8 cellular contexts compared by ENCODE assay signal in genomic region chr6:75204959-75205775, GRCh38. TPM values are rescaled to one million over a fixed set of nuclear protein-coding genes. Genes with fewer than 3 reads are reported as not detected.
DNase-seq lines count a peak whose midpoint lies in the region; ATAC-seq and TF ChIP-seq lines count a peak whose summit lies in the region.

No MANE protein-coding gene starts in this region.

- peak in 1 of 3 donors; percentile 24 for DNase-seq in CD4-positive, CD25-positive, alpha-beta regulatory T cell
- DNase-seq in astrocyte of the cerebellum (ENCODE audit: low read depth) = no peak
- peak; percentile 87 for DNase-seq in iris pigment epithelial cell (ENCODE audit: low read depth)
- no peak for DNase-seq in G401 (ENCODE audit: low spot score)

- H3K9ac ChIP-seq in KMS-11 = no peak overlapping the region

- no peak overlapping the region for H3K4me3 ChIP-seq in CD4-positive, CD25-positive, alpha-beta regulatory T cell (ENCODE audit: low read depth, low read length)
- H3K4me3 ChIP-seq in KMS-11 (IDR thresholded peaks at IDR 0.05; ENCODE audit: insufficient read depth, low read depth, low read length) (no peak overlapping the region), astrocyte of the cerebellum (ENCODE audit: low read depth, low read length) (peak overlapping the region; percentile 90)

- in situ Hi-C loops in astrocyte of the cerebellum (cut with HindIII; ENCODE audit: low sequenced_read_pairs) (loop anchor here (25.0 kb wide), 3 partner anchors 793 to 1243 kb away; no protein-coding TSS in a partner anchor), G401 (cut with HindIII; ENCODE audit: low sequenced_read_pairs) (no loop called here)

- H3K4me2 ChIP-seq in KMS-11 = peak overlapping the region; percentile 48

- no peaks in the 10 kb centered on the region for H3K79me2 ChIP-seq in KMS-11 (ENCODE audit: insufficient read depth, low read depth)

- H3K36me3 ChIP-seq in CD4-positive, CD25-positive, alpha-beta regulatory T cell (ENCODE audit: control insufficient read depth, insufficient read depth, low read length) = no peaks in the 10 kb centered on the region
- H3K36me3 ChIP-seq in KMS-11 (ENCODE audit: insufficient read depth) = no peaks in the 10 kb centered on the region

- peaks cover 29% of the 10 kb centered on the region for H3K27me3 ChIP-seq in CD4-positive, CD25-positive, alpha-beta regulatory T cell (ENCODE audit: control insufficient read depth, insufficient read depth, low read length)
- no peaks in the 10 kb centered on the region for H3K27me3 ChIP-seq in KMS-11 (ENCODE audit: insufficient read depth, low read depth)

- peak overlapping the region; percentile 44 for H2AFZ ChIP-seq in KMS-11 (ENCODE audit: low read depth)

- H4K20me1 ChIP-seq in KMS-11 (ENCODE audit: insufficient read depth) = no peaks in the 10 kb centered on the region

- H3K4me1 ChIP-seq in CD4-positive, CD25-positive, alpha-beta regulatory T cell (ENCODE audit: control insufficient read depth, insufficient read depth, low read length, poor library complexity, severe bottlenecking) = peaks cover 46% of the 10 kb centered on the region
- H3K4me1 ChIP-seq in KMS-11 (ENCODE audit: low read depth, poor library complexity, severe bottlenecking) = no peaks in the 10 kb centered on the region

- peaks cover 92% of the 10 kb centered on the region for H3K27me3 Mint-ChIP-seq in CD4-positive, CD25-positive, alpha-beta regulatory T cell
- H3K27me3 Mint-ChIP-seq in stimulated activated memory B cell treated with anti-CD40 and anti-IgM and Interleukin-4, amounts not matched to agents 10 μg/mL and 1 μg/mL and 100 μg/mL, for 72 hours = peaks cover 79% of the 10 kb centered on the region

- peak overlapping the region; percentile 33 to 83 (median 74) for H3K4me3 Mint-ChIP-seq in CD4-positive, CD25-positive, alpha-beta regulatory T cell
- peak overlapping the region; percentile 62 for H3K4me3 Mint-ChIP-seq in stimulated activated memory B cell treated with anti-CD40 and anti-IgM and Interleukin-4, amounts not matched to agents 10 μg/mL and 1 μg/mL and 100 μg/mL, for 72 hours

- no peaks in the 10 kb centered on the region for H3K9me3 ChIP-seq in CD4-positive, CD25-positive, alpha-beta regulatory T cell (ENCODE audit: control insufficient read depth in 2 of 2, low read length in 2 of 2)

- ATAC-seq in CD4-positive, CD25-positive, alpha-beta regulatory T cell (ENCODE audit: low read depth in 2 of 2) = no peak
- no peak for ATAC-seq in stimulated activated memory B cell treated with anti-CD40 and anti-IgM and Interleukin-4, amounts not matched to agents 10 μg/mL and 1 μg/mL and 100 μg/mL, for 72 hours
- no peak for ATAC-seq in GM18519 (IDR thresholded peaks at IDR 0.05; ENCODE audit: low FRiP score, unreplicated experiment)
- ATAC-seq in HG03159 (IDR thresholded peaks at IDR 0.05; ENCODE audit: unreplicated experiment) = no peak

- no peak overlapping the region for H3K27ac Mint-ChIP-seq in CD4-positive, CD25-positive, alpha-beta regulatory T cell
- H3K27ac Mint-ChIP-seq in stimulated activated memory B cell treated with anti-CD40 and anti-IgM and Interleukin-4, amounts not matched to agents 10 μg/mL and 1 μg/mL and 100 μg/mL, for 72 hours = no peak overlapping the region

- peaks cover 0 to 2% (median 0%) of the 10 kb centered on the region in 7 donors for H3K9me3 Mint-ChIP-seq in CD4-positive, CD25-positive, alpha-beta regulatory T cell
- H3K9me3 Mint-ChIP-seq in stimulated activated memory B cell treated with anti-CD40 and anti-IgM and Interleukin-4, amounts not matched to agents 10 μg/mL and 1 μg/mL and 100 μg/mL, for 72 hours = no peaks in the 10 kb centered on the region

- H3K27ac ChIP-seq in CD4-positive, CD25-positive, alpha-beta regulatory T cell (ENCODE audit: insufficient read depth, low read length, poor library complexity, severe bottlenecking) = no peak overlapping the region
- H3K27ac ChIP-seq in KMS-11 = no peak overlapping the region

- no peaks in the 10 kb centered on the region for H3K36me3 Mint-ChIP-seq in CD4-positive, CD25-positive, alpha-beta regulatory T cell
- H3K36me3 Mint-ChIP-seq in stimulated activated memory B cell treated with anti-CD40 and anti-IgM and Interleukin-4, amounts not matched to agents 10 μg/mL and 1 μg/mL and 100 μg/mL, for 72 hours = no peaks in the 10 kb centered on the region

- H3K4me1 Mint-ChIP-seq in CD4-positive, CD25-positive, alpha-beta regulatory T cell = peaks cover 6 to 64% (median 36%) of the 10 kb centered on the region in 4 donors
- H3K4me1 Mint-ChIP-seq in stimulated activated memory B cell treated with anti-CD40 and anti-IgM and Interleukin-4, amounts not matched to agents 10 μg/mL and 1 μg/mL and 100 μg/mL, for 72 hours = peaks cover 65% of the 10 kb centered on the region

- TF ChIP-seq CTCF in KMS-11 (conservative IDR thresholded peaks at IDR 0.05; ENCODE audit: low read depth, low read length) (no peak), astrocyte of the cerebellum (IDR thresholded peaks at IDR 0.05; ENCODE audit: low read depth, low read length, missing control alignments) (no peak)

RNA-seq across cellular contexts. Expression of gene COL12A1, which starts 0.7 kb away (rescaled TPM):
- 0.37 TPM for total RNA-seq in CD4-positive, CD25-positive, alpha-beta regulatory T cell
- polyA plus RNA-seq in CD4-positive, CD25-positive, alpha-beta regulatory T cell = not detected
- total RNA-seq in G401 (2014; rRNA removed; shearing (Covaris generic)) = not detected in 2 replicates

RNA-seq across cellular contexts. Expression of gene COX7A2, which starts 38.4 kb away (rescaled TPM):
- 216 TPM for total RNA-seq in CD4-positive, CD25-positive, alpha-beta regulatory T cell
- 1,000 to 10,000 TPM in 2 of 4 donors, 100 to 1,000 TPM in 2; 978 to 1,158 (median 1,005) TPM for polyA plus RNA-seq in CD4-positive, CD25-positive, alpha-beta regulatory T cell
- total RNA-seq in G401 (2014; rRNA removed; shearing (Covaris generic)) = 157 and 189 TPM in 2 replicates
